In genomic region chr22:31345331-31346254, GRCh38 we compare ENCODE assay signal across 1 cellular context.
TF ChIP-seq lines count a peak whose summit lies in the region.

No MANE protein-coding gene starts in this region.

TF ChIP-seq in HepG2, 621 proteins besides CTCF, POLR2A, EP300 and RAD21 (continued from another document and continues in another):
- TF ChIP-seq ZHX1 (CRISPR knock-in tag; IDR thresholded peaks at IDR 0.05; ENCODE audit: low read depth) (peak; percentile 21; the same call in 1 of the 2 replicates), MAFF (IDR thresholded peaks at IDR 0.05; ENCODE audit: low read depth, low read length) (no peak), HINFP (CRISPR knock-in tag; IDR thresholded peaks at IDR 0.05; ENCODE audit: low read depth) (peak; percentile 30; the same call in 1 of the 2 replicates), GABPB1 (CRISPR knock-in tag; IDR thresholded peaks at IDR 0.05) (peak; percentile 12; the same call in 1 of the 2 replicates), GATAD1 (CRISPR knock-in tag; IDR thresholded peaks at IDR 0.05) (0 out of 2 replicates have a peak, but pooled peaks have one; percentile 14), ARID4A (CRISPR knock-in tag; IDR thresholded peaks at IDR 0.05; ENCODE audit: borderline replicate concordance) (peak; percentile 82), ZNF138 (CRISPR knock-in tag; IDR thresholded peaks at IDR 0.05; ENCODE audit: low read depth) (no peak), HDAC2 (CRISPR knock-in tag; IDR thresholded peaks at IDR 0.05) (0 out of 2 replicates have a peak, but pooled peaks have one; percentile 4), KDM2A (CRISPR knock-in tag; IDR thresholded peaks at IDR 0.05; ENCODE audit: borderline replicate concordance, low read depth) (no peak), ZMYM4 (CRISPR knock-in tag; IDR thresholded peaks at IDR 0.05) (peak; percentile 53), ASH2L (IDR thresholded peaks at IDR 0.05; ENCODE audit: insufficient read length, low read depth, low read length) (peak; percentile 46), HNRNPLL (IDR thresholded peaks at IDR 0.05; ENCODE audit: low read depth, low read length, poor library complexity, severe bottlenecking) (peak; percentile 44), SKI (IDR thresholded peaks at IDR 0.05; ENCODE audit: partially characterized antibody) (peak; percentile 82), BCL3 (CRISPR knock-in tag; IDR thresholded peaks at IDR 0.05) (peak; percentile 73; the same call in 1 of the 2 replicates), ISX (CRISPR knock-in tag; conservative IDR thresholded peaks at IDR 0.05) (no peak), AKAP8 (CRISPR knock-in tag; IDR thresholded peaks at IDR 0.05) (0 out of 2 replicates have a peak, but pooled peaks have one; percentile 38), NFIB (CRISPR knock-in tag; IDR thresholded peaks at IDR 0.05; ENCODE audit: borderline replicate concordance) (no peak), E2F5 (CRISPR knock-in tag; conservative IDR thresholded peaks at IDR 0.05) (peak; percentile 57; the same call in 1 of the 2 replicates), FIP1L1 (IDR thresholded peaks at IDR 0.05; ENCODE audit: borderline replicate concordance, insufficient read depth, low read depth, low read length) (no peak), ZNF644 (CRISPR knock-in tag; IDR thresholded peaks at IDR 0.05; ENCODE audit: low read depth) (no peak), MTA1 (CRISPR knock-in tag; IDR thresholded peaks at IDR 0.05; ENCODE audit: borderline replicate concordance) (peak; percentile 68; the same call in 1 of the 2 replicates), NCOA2 (CRISPR knock-in tag; IDR thresholded peaks at IDR 0.05) (no peak), ZBTB33 (CRISPR knock-in tag; IDR thresholded peaks at IDR 0.05) (peak; percentile 57; the same call in 1 of the 2 replicates), ZBTB38 (CRISPR knock-in tag; IDR thresholded peaks at IDR 0.05) (peak; percentile 89), ZBTB8A (CRISPR knock-in tag; IDR thresholded peaks at IDR 0.05; ENCODE audit: borderline replicate concordance, low read depth) (no peak), ARNT2 (CRISPR knock-in tag; IDR thresholded peaks at IDR 0.05; ENCODE audit: low read depth) (peak; percentile 66; the same call in 1 of the 2 replicates), XRCC5 (optimal IDR thresholded peaks at IDR 0.05; ENCODE audit: low read length) (peak; percentile 69), ETV5 (CRISPR knock-in tag; IDR thresholded peaks at IDR 0.05; ENCODE audit: borderline replicate concordance) (peak; percentile 66), NAIF1 (CRISPR knock-in tag; IDR thresholded peaks at IDR 0.05; ENCODE audit: borderline replicate concordance) (no peak), ZHX2 (IDR thresholded peaks at IDR 0.05; ENCODE audit: low read depth) (0 out of 2 replicates have a peak, but pooled peaks have one; percentile 11), ZHX2 (CRISPR knock-in tag; IDR thresholded peaks at IDR 0.05; ENCODE audit: borderline replicate concordance) (no peak), MLX (CRISPR knock-in tag; IDR thresholded peaks at IDR 0.05) (peak; percentile 34; the same call in 1 of the 2 replicates), THAP11 (CRISPR knock-in tag; IDR thresholded peaks at IDR 0.05) (peak; percentile 53), ZNF572 (CRISPR knock-in tag; IDR thresholded peaks at IDR 0.05) (0 out of 2 replicates have a peak, but pooled peaks have one; percentile 32), CCDC6 (CRISPR knock-in tag; IDR thresholded peaks at IDR 0.05) (peak; percentile 82; the same call in 1 of the 2 replicates), ZNF256 (CRISPR knock-in tag; conservative IDR thresholded peaks at IDR 0.05) (no peak), LCORL (IDR thresholded peaks at IDR 0.05) (no peak), LCORL (CRISPR knock-in tag; IDR thresholded peaks at IDR 0.05) (peak; percentile 43), SSRP1 (CRISPR knock-in tag; IDR thresholded peaks at IDR 0.05) (0 out of 2 replicates have a peak, but pooled peaks have one; percentile 48), PITX1 (CRISPR knock-in tag; IDR thresholded peaks at IDR 0.05) (peak; percentile 3; the same call in 1 of the 2 replicates), IKZF1 (IDR thresholded peaks at IDR 0.05) (no peak)
